ENCODE assay signal across 8 cellular contexts in the genomic region with DNA sequence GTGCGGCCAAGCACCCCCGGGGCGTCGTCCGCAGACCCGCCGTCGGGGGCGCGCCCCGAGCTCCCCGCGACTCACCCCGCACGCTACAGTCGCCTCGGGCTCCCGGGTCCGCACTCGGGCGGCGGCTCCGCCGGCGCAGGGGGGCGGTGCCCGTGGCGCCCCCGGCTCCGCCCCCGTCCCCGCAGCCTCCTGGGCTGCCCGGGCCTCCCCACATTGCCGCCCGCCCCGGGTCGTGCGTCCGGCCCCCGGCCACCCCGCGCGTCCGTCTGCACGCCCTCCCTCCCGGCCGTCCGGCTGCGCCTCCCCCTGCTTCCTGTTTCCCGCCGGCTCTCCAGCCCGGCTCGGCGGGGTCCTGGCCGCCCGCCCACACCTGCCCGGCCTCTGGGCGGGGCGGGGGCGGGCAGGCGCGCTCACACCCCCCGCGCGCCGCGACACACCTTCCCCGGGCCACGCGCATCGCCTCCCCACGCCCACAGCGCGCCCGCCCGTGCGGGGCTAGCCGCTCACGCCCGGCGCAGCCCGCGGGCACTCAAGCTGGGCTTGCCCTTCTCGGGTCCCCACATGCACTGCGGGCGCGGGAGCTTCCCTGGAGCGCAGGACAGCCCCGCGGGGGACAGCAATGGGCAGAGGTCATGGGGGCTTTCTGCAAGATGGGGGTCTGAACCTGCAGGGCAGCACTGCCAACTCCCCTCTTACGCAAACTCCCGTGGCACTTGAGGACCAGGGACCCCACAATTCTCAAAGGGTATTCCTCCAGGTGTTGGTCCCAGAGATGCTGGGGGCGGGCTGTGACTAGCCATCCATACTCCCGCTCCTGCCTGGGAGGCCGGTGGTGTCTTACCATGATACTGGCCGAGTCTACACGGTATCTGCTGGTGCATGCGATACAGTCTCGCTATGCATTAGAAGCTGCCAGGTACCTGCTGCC. TPM values are rescaled to one million over a fixed set of nuclear protein-coding genes. Genes with fewer than 3 reads are reported as not detected.
DNase-seq lines count a peak whose midpoint lies in the region; ATAC-seq and TF ChIP-seq lines count a peak whose summit lies in the region.

A gene with protein sequence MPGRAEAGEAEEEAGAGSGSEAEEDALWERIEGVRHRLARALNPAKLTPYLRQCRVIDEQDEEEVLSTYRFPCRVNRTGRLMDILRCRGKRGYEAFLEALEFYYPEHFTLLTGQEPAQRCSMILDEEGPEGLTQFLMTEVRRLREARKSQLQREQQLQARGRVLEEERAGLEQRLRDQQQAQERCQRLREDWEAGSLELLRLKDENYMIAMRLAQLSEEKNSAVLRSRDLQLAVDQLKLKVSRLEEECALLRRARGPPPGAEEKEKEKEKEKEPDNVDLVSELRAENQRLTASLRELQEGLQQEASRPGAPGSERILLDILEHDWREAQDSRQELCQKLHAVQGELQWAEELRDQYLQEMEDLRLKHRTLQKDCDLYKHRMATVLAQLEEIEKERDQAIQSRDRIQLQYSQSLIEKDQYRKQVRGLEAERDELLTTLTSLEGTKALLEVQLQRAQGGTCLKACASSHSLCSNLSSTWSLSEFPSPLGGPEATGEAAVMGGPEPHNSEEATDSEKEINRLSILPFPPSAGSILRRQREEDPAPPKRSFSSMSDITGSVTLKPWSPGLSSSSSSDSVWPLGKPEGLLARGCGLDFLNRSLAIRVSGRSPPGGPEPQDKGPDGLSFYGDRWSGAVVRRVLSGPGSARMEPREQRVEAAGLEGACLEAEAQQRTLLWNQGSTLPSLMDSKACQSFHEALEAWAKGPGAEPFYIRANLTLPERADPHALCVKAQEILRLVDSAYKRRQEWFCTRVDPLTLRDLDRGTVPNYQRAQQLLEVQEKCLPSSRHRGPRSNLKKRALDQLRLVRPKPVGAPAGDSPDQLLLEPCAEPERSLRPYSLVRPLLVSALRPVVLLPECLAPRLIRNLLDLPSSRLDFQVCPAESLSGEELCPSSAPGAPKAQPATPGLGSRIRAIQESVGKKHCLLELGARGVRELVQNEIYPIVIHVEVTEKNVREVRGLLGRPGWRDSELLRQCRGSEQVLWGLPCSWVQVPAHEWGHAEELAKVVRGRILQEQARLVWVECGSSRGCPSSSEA (minus strand): TSS at position 148 of the 928 bp plus-strand sequence. CDS start 215 bp downstream, outside the sequence.

- TF ChIP-seq CTCF in WERI-Rb-1 (IDR thresholded peaks at IDR 0.05; ENCODE audit: low read depth, low read length) (no peak), fibroblast of mammary gland (conservative IDR thresholded peaks at IDR 0.05; ENCODE audit: control insufficient read depth, insufficient read depth, low read depth, low read length) (no peak), omental fat pad (IDR thresholded peaks at IDR 0.05) (no peak)

- no peaks in the 10 kb centered on the region; the same call in 1 of the 2 replicates for H3K36me3 ChIP-seq in WERI-Rb-1

- H3K27ac ChIP-seq in WERI-Rb-1 = no peak within 1 kb of the TSS

- CTCF ChIA-PET in activated CD4-positive, alpha-beta T cell treated with anti-CD3 and anti-CD28 coated beads for 36 hours (lab: Charles Lee) = interaction anchor here (0.5 to 1.6 kb wide), 6 partner anchors 10 to 258 kb away, joined by 3 to 4 read pairs (median 4); no protein-coding TSS in a partner anchor

- peaks cover 4% of the 10 kb centered on the region for H3K4me1 Mint-ChIP-seq in activated CD4-positive, alpha-beta T cell treated with anti-CD3 and anti-CD28 coated beads for 36 hours

- H3K9me3 Mint-ChIP-seq in activated CD4-positive, alpha-beta T cell treated with anti-CD3 and anti-CD28 coated beads for 36 hours (ENCODE audit: low read depth) = no peaks in the 10 kb centered on the region

- H3K36me3 Mint-ChIP-seq in activated CD4-positive, alpha-beta T cell treated with anti-CD3 and anti-CD28 coated beads for 36 hours (ENCODE audit: low read depth) = no peaks in the 10 kb centered on the region

- intact Hi-C loops in activated CD4-positive, alpha-beta T cell treated with anti-CD3 and anti-CD28 coated beads for 36 hours (cut with DNase I, micrococcal nuclease) = no loop called here

- peak within 1 kb of the TSS; percentile 50 for H3K4me3 Mint-ChIP-seq in activated CD4-positive, alpha-beta T cell treated with anti-CD3 and anti-CD28 coated beads for 36 hours

- peaks cover 3% of the 10 kb centered on the region for H3K27me3 ChIP-seq in WERI-Rb-1 (ENCODE audit: insufficient read depth, low read depth, severe bottlenecking)

- no peak within 1 kb of the TSS for H3K27ac Mint-ChIP-seq in activated CD4-positive, alpha-beta T cell treated with anti-CD3 and anti-CD28 coated beads for 36 hours

- no peaks in the 10 kb centered on the region for H3K9me3 ChIP-seq in WERI-Rb-1 (ENCODE audit: severe bottlenecking)

- POLR2A ChIA-PET in activated CD4-positive, alpha-beta T cell treated with anti-CD3 and anti-CD28 coated beads for 36 hours (lab: Charles Lee) = no interaction called here

- ATAC-seq in activated CD4-positive, alpha-beta T cell treated with anti-CD3 and anti-CD28 coated beads for 36 hours = peak; percentile 58
- peak; percentile 30 for ATAC-seq in omental fat pad (ENCODE audit: low FRiP score)

- H3K4me3 ChIP-seq in WERI-Rb-1 (ENCODE audit: low read depth, low read length) (peak within 1 kb of the TSS; percentile 64), fibroblast of mammary gland (ENCODE audit: control insufficient read depth, low read depth, low read length) (peak within 1 kb of the TSS; percentile 40)

- peaks cover 28% of the 10 kb centered on the region for H3K27me3 Mint-ChIP-seq in activated CD4-positive, alpha-beta T cell treated with anti-CD3 and anti-CD28 coated beads for 36 hours

- DNase-seq in activated CD4-positive, alpha-beta T cell treated with anti-CD3 and anti-CD28 coated beads for 36 hours = no peak
- no peak for DNase-seq in activated CD4-positive, alpha-beta T cell treated with anti-CD3 and anti-CD28 coated beads, Interleukin-2, amount 50 U/mL, for 48 hours
- DNase-seq in WERI-Rb-1 = peak; percentile 32
- DNase-seq in fibroblast of mammary gland (ENCODE audit: low read depth) = no peak
- DNase-seq in omental fat pad (ENCODE audit: low spot score) = no peak
- no peak for DNase-seq in cerebellum (ENCODE audit: low spot score)
- DNase-seq in H4 (ENCODE audit: low spot score) = no peak
- no peak for DNase-seq in pons (ENCODE audit: low spot score)

RNA-seq across cellular contexts. Expression of the gene that starts here (rescaled TPM):
- total RNA-seq in activated CD4-positive, alpha-beta T cell treated with anti-CD3 and anti-CD28 coated beads for 36 hours = not detected
- total RNA-seq in omental fat pad = 10 to 100 TPM in 1 of 4 donors, 1 to 10 TPM in 3; 2.5 to 18.8 (median 4.8) TPM
- total RNA-seq in cerebellum = 3.4 TPM
- 2.8 and 3.9 TPM in 2 replicates for total RNA-seq in H4 (2014; rRNA removed; shearing (Covaris generic))

Comparison
In these comparisons a context has a peak if more than half of its experiments do, and no peak if none do; other contexts are left out.
1. Peak in ATAC-seq in activated CD4-positive, alpha-beta T cell treated with anti-CD3 and anti-CD28 coated beads for 36 hours; RNA of the gene not detected or under 1 TPM.